Comparison of ENCODE assay signal across 12 cellular contexts in genomic region chr1:55050283-55050682, GRCh38. TPM values are rescaled to one million over a fixed set of nuclear protein-coding genes. Genes with fewer than 3 reads are reported as not detected.
DNase-seq lines count a peak whose midpoint lies in the region; ATAC-seq, FAIRE-seq and TF ChIP-seq lines count a peak whose summit lies in the region.
"Had no signal": no experiment of that assay in that cellular context is flagged by ENCODE, and none has a peak within 500 bp of the region (broad histone marks: within the 10 kb centered on the region; RNA-seq: fewer than 3 reads in every experiment).

No MANE protein-coding gene starts in this region.

- no peak overlapping the region for H3K4me2 ChIP-seq in astrocyte (ENCODE audit: low read length)
- H3K4me2 ChIP-seq: BLaER1 treated with 17β-estradiol and CSF1 and Interleukin-3, amounts not matched to agents 10 nM and 100 nM had no signal

- no peaks in the 10 kb centered on the region for H4K20me1 ChIP-seq in astrocyte (ENCODE audit: insufficient read depth, low read length)
- H4K20me1 ChIP-seq: BLaER1 treated with 17β-estradiol and CSF1 and Interleukin-3, amounts not matched to agents 10 nM and 100 nM had no signal

- DNase-seq in AG20443 (ENCODE audit: low spot score) (peak; percentile 72), M059J (ENCODE audit: low read depth) (peak; percentile 57), astrocyte (ENCODE audit: low read depth) (peak; percentile 61), hepatic stellate cell (ENCODE audit: low spot score) (peak; percentile 55), T-helper 2 cell (no peak), NCI-H187 treated with DMSO at 0.1 percent for 48 hours (lab: John Stamatoyannopoulos, UW) (no peak)
- DNase-seq in activated CD4-positive, alpha-beta T cell treated with anti-CD3 and anti-CD28 coated beads, Interleukin-2, amount 10 ng/mL, durations not matched to agents 24 days and 14 days, result no peak
- DNase-seq: Karpas-422; stimulated activated naive CD8-positive, alpha-beta T cell treated with anti-CD3 and anti-CD28 coated beads, Interleukin-15, amount 100 ng/mL, for 72 hours had no signal

- no peaks in the 10 kb centered on the region for H3K27me3 ChIP-seq in astrocyte (ENCODE audit: insufficient read depth, low read length)
- H3K27me3 ChIP-seq: ascending aorta; BLaER1 treated with 17β-estradiol and CSF1 and Interleukin-3, amounts not matched to agents 10 nM and 100 nM had no signal

- no peak overlapping the region for H2AFZ ChIP-seq in astrocyte (ENCODE audit: low read depth, low read length)

- no peak for ATAC-seq in GM19328 (IDR thresholded peaks at IDR 0.05; ENCODE audit: unreplicated experiment)
- ATAC-seq: stimulated activated naive CD8-positive, alpha-beta T cell treated with anti-CD3 and anti-CD28 coated beads, Interleukin-15, amount 100 ng/mL, for 72 hours had no signal

- H3K27ac ChIP-seq in astrocyte (ENCODE audit: low read depth, low read length), result no peak overlapping the region
- H3K27ac ChIP-seq: ascending aorta; BLaER1 treated with 17β-estradiol and CSF1 and Interleukin-3, amounts not matched to agents 10 nM and 100 nM had no signal

- no peak for TF ChIP-seq CTCF in astrocyte (IDR thresholded peaks at IDR 0.05; ENCODE audit: insufficient read depth, low read depth, low read length)

- no peak overlapping the region for H3K9ac ChIP-seq in astrocyte (ENCODE audit: low read length)
- H3K9ac ChIP-seq: BLaER1 treated with 17β-estradiol and CSF1 and Interleukin-3, amounts not matched to agents 10 nM and 100 nM had no signal

- H3K79me2 ChIP-seq in astrocyte (ENCODE audit: insufficient read depth, low read length), result no peaks in the 10 kb centered on the region

- H3K36me3 Mint-ChIP-seq in astrocyte (ENCODE audit: low read depth, unreplicated experiment), result no peaks in the 10 kb centered on the region
- H3K36me3 Mint-ChIP-seq in activated CD4-positive, alpha-beta T cell treated with anti-CD3 and anti-CD28 coated beads, Interleukin-2, amount 10 ng/mL, durations not matched to agents 24 days and 14 days (ENCODE audit: low read depth), result no peaks in the 10 kb centered on the region

- no peaks in the 10 kb centered on the region for H3K36me3 ChIP-seq in astrocyte (ENCODE audit: insufficient read depth, low read length)
- H3K36me3 ChIP-seq: ascending aorta; BLaER1 treated with 17β-estradiol and CSF1 and Interleukin-3, amounts not matched to agents 10 nM and 100 nM had no signal

- no peaks in the 10 kb centered on the region for H3K9me3 ChIP-seq in astrocyte (ENCODE audit: insufficient read depth, low read depth, low read length)
- H3K9me3 ChIP-seq: ascending aorta; BLaER1 treated with 17β-estradiol and CSF1 and Interleukin-3, amounts not matched to agents 10 nM and 100 nM had no signal

- FAIRE-seq in astrocyte (lab: Jason Lieb, UNC), result no peak

- H3K9me3 Mint-ChIP-seq in astrocyte (ENCODE audit: unreplicated experiment), result no peaks in the 10 kb centered on the region
- no peaks in the 10 kb centered on the region for H3K9me3 Mint-ChIP-seq in activated CD4-positive, alpha-beta T cell treated with anti-CD3 and anti-CD28 coated beads, Interleukin-2, amount 10 ng/mL, durations not matched to agents 24 days and 14 days
- H3K9me3 Mint-ChIP-seq: stimulated activated naive CD8-positive, alpha-beta T cell treated with anti-CD3 and anti-CD28 coated beads, Interleukin-15, amount 100 ng/mL, for 72 hours had no signal

- peaks cover 32% of the 10 kb centered on the region for H3K27me3 Mint-ChIP-seq in astrocyte (ENCODE audit: low read depth, unreplicated experiment)
- H3K27me3 Mint-ChIP-seq in activated CD4-positive, alpha-beta T cell treated with anti-CD3 and anti-CD28 coated beads, Interleukin-2, amount 10 ng/mL, durations not matched to agents 24 days and 14 days, result no peaks in the 10 kb centered on the region
- H3K27me3 Mint-ChIP-seq: stimulated activated naive CD8-positive, alpha-beta T cell treated with anti-CD3 and anti-CD28 coated beads, Interleukin-15, amount 100 ng/mL, for 72 hours had no signal

- H3K27ac Mint-ChIP-seq in astrocyte (ENCODE audit: unreplicated experiment), result no peak overlapping the region
- no peak overlapping the region for H3K27ac Mint-ChIP-seq in activated CD4-positive, alpha-beta T cell treated with anti-CD3 and anti-CD28 coated beads, Interleukin-2, amount 10 ng/mL, durations not matched to agents 24 days and 14 days
- H3K27ac Mint-ChIP-seq: stimulated activated naive CD8-positive, alpha-beta T cell treated with anti-CD3 and anti-CD28 coated beads, Interleukin-15, amount 100 ng/mL, for 72 hours had no signal

- intact Hi-C loops in activated CD4-positive, alpha-beta T cell treated with anti-CD3 and anti-CD28 coated beads, Interleukin-2, amount 10 ng/mL, durations not matched to agents 24 days and 14 days (cut with micrococcal nuclease), result no loop called here

- no peak overlapping the region for H3K4me3 ChIP-seq in astrocyte (ENCODE audit: insufficient read depth, low read depth, low read length)
- H3K4me3 ChIP-seq: ascending aorta; BLaER1 treated with 17β-estradiol and CSF1 and Interleukin-3, amounts not matched to agents 10 nM and 100 nM had no signal

- H3K4me1 ChIP-seq in astrocyte (ENCODE audit: insufficient read depth, low read length), result peaks cover 5% of the 10 kb centered on the region
- H3K4me1 ChIP-seq: ascending aorta had no signal

- H3K4me3 Mint-ChIP-seq in astrocyte (ENCODE audit: unreplicated experiment), result no peak overlapping the region
- H3K4me3 Mint-ChIP-seq in activated CD4-positive, alpha-beta T cell treated with anti-CD3 and anti-CD28 coated beads, Interleukin-2, amount 10 ng/mL, durations not matched to agents 24 days and 14 days, result no peak overlapping the region
- H3K4me3 Mint-ChIP-seq: stimulated activated naive CD8-positive, alpha-beta T cell treated with anti-CD3 and anti-CD28 coated beads, Interleukin-15, amount 100 ng/mL, for 72 hours had no signal

- H3K4me1 Mint-ChIP-seq in astrocyte (ENCODE audit: low read depth, unreplicated experiment), result peaks cover 4% of the 10 kb centered on the region
- no peaks in the 10 kb centered on the region for H3K4me1 Mint-ChIP-seq in activated CD4-positive, alpha-beta T cell treated with anti-CD3 and anti-CD28 coated beads, Interleukin-2, amount 10 ng/mL, durations not matched to agents 24 days and 14 days
- H3K4me1 Mint-ChIP-seq: stimulated activated naive CD8-positive, alpha-beta T cell treated with anti-CD3 and anti-CD28 coated beads, Interleukin-15, amount 100 ng/mL, for 72 hours had no signal

RNA-seq across cellular contexts. Expression of gene PCSK9, which starts 10.9 kb away (rescaled TPM):
- total RNA-seq in M059J (2014; rRNA removed; shearing (Covaris generic)), result 1.7 and 3.0 TPM in 2 replicates
- total RNA-seq in astrocyte, result 0.53 and 1.4 TPM in 2 replicates
- total RNA-seq in activated CD4-positive, alpha-beta T cell treated with anti-CD3 and anti-CD28 coated beads, Interleukin-2, amount 10 ng/mL, durations not matched to agents 24 days and 14 days, result not detected in 2 replicates
- total RNA-seq: ascending aorta had no signal

RNA-seq across cellular contexts. Expression of gene BSND, which starts 51.5 kb away (rescaled TPM):
- not detected in 2 replicates for total RNA-seq in M059J (2014; rRNA removed; shearing (Covaris generic))
- total RNA-seq in astrocyte, result not detected in 2 replicates
- total RNA-seq in activated CD4-positive, alpha-beta T cell treated with anti-CD3 and anti-CD28 coated beads, Interleukin-2, amount 10 ng/mL, durations not matched to agents 24 days and 14 days, result not detected in 2 replicates
- total RNA-seq: ascending aorta had no signal

Comparison
In these comparisons a context has a peak if more than half of its experiments do, and no peak if none do; other contexts are left out.
1. DNase-seq: peak in AG20443 (single experiment), M059J (single experiment), astrocyte (single experiment) and hepatic stellate cell (single experiment); none in T-helper 2 cell (0 of 5), NCI-H187 treated with DMSO at 0.1 percent for 48 hours (single experiment) and activated CD4-positive, alpha-beta T cell treated with anti-CD3 and anti-CD28 coated beads, Interleukin-2, amount 10 ng/mL, durations not matched to agents 24 days and 14 days (single experiment).